8 cellular contexts compared by ENCODE assay signal in genomic region chr11:108697872-108698473, GRCh38. TPM values are rescaled to one million over a fixed set of nuclear protein-coding genes. Genes with fewer than 3 reads are reported as not detected.
DNase-seq lines count a peak whose midpoint lies in the region; ATAC-seq and TF ChIP-seq lines count a peak whose summit lies in the region.

No MANE protein-coding gene starts in this region.

- TF ChIP-seq POLR2A in transverse colon (IDR thresholded peaks at IDR 0.05) = no peak

- peak; percentile 99 for TF ChIP-seq CTCF in epithelial cell of esophagus (IDR thresholded peaks at IDR 0.05; ENCODE audit: insufficient read depth, low read depth, low read length, missing control alignments)
- peak; percentile 68 to 81 (median 76) for TF ChIP-seq CTCF in transverse colon (IDR thresholded peaks at IDR 0.05)

- no peak for TF ChIP-seq EP300 in transverse colon (IDR thresholded peaks at IDR 0.05; ENCODE audit: low read depth)

- peaks cover 20% of the 10 kb centered on the region for H3K36me3 Mint-ChIP-seq in CD4-positive, CD25-positive, alpha-beta regulatory T cell

- H3K4me3 Mint-ChIP-seq in CD4-positive, CD25-positive, alpha-beta regulatory T cell = no peak overlapping the region

- intact Hi-C loops in transverse colon (cut with DNase I; ENCODE audit: low total_unique reads) = no loop called here

- no peaks in the 10 kb centered on the region for H3K9me3 Mint-ChIP-seq in CD4-positive, CD25-positive, alpha-beta regulatory T cell

- H3K9me3 ChIP-seq in CD4-positive, CD25-positive, alpha-beta regulatory T cell (ENCODE audit: control insufficient read depth in 2 of 2, low read length in 2 of 2) = no peaks in the 10 kb centered on the region
- no peaks in the 10 kb centered on the region for H3K9me3 ChIP-seq in transverse colon

- H3K4me1 ChIP-seq in CD4-positive, CD25-positive, alpha-beta regulatory T cell (ENCODE audit: control insufficient read depth, insufficient read depth, low read length, poor library complexity, severe bottlenecking) = no peaks in the 10 kb centered on the region
- H3K4me1 ChIP-seq in transverse colon = no peaks in the 10 kb centered on the region

- DNase-seq in CD4-positive, CD25-positive, alpha-beta regulatory T cell = peak in 2 of 3 donors; percentile 37 to 77
- DNase-seq in NCI-H2081 (lab: John Stamatoyannopoulos, UW) (peak; percentile 53 to 71), UCSD-AML1 (lab: John Stamatoyannopoulos, UW; ENCODE audit: unreplicated experiment) (peak; percentile 37), epithelial cell of esophagus (ENCODE audit: low read depth) (peak; percentile 86), midbrain (lab: John Stamatoyannopoulos, UW) (peak; percentile 72), transverse colon (peak; percentile 29)

- no peak overlapping the region for H3K4me3 ChIP-seq in CD4-positive, CD25-positive, alpha-beta regulatory T cell (ENCODE audit: low read depth, low read length)
- no peak overlapping the region for H3K4me3 ChIP-seq in epithelial cell of esophagus (ENCODE audit: low read length)
- H3K4me3 ChIP-seq in transverse colon = no peak overlapping the region

- in situ Hi-C loops in transverse colon (cut with MboI; ENCODE audit: low pct_ligation_motif_present in 1 of 4, low pct_unique_long_range_greater_than_20kb in 1 of 4, low sequenced_read_pairs in 3 of 4) = loop anchor here in 1 of 4 donors (25.0 kb wide), 1 partner anchor 989 kb away; no protein-coding TSS in a partner anchor

- no peaks in the 10 kb centered on the region for H3K27me3 ChIP-seq in CD4-positive, CD25-positive, alpha-beta regulatory T cell (ENCODE audit: control insufficient read depth, insufficient read depth, low read length)
- no peaks in the 10 kb centered on the region for H3K27me3 ChIP-seq in transverse colon

- ATAC-seq in CD4-positive, CD25-positive, alpha-beta regulatory T cell (ENCODE audit: low read depth in 2 of 2) = peak in 1 of 2 donors; percentile 69
- peak; percentile 74 for ATAC-seq in GM18861 (IDR thresholded peaks at IDR 0.05; ENCODE audit: unreplicated experiment)
- peak; percentile 64 for ATAC-seq in HG03039 (IDR thresholded peaks at IDR 0.05; ENCODE audit: unreplicated experiment)

- H3K27ac Mint-ChIP-seq in CD4-positive, CD25-positive, alpha-beta regulatory T cell = peak overlapping the region in 1 of 3 donors; percentile 82

- no peaks in the 10 kb centered on the region for H3K27me3 Mint-ChIP-seq in CD4-positive, CD25-positive, alpha-beta regulatory T cell

- H3K4me1 Mint-ChIP-seq in CD4-positive, CD25-positive, alpha-beta regulatory T cell = peaks cover 0 to 15% (median 3%) of the 10 kb centered on the region in 4 donors

- 56 to 79% methylated on average over 1 to 3 of the region's 3 CpGs for WGBS in transverse colon (ENCODE audit: low coverage in 1 of 2), 2 donors

- H3K27ac ChIP-seq in CD4-positive, CD25-positive, alpha-beta regulatory T cell (ENCODE audit: insufficient read depth, low read length, poor library complexity, severe bottlenecking) = no peak overlapping the region
- H3K27ac ChIP-seq in transverse colon = no peak overlapping the region

- peaks cover 21% of the 10 kb centered on the region for H3K36me3 ChIP-seq in CD4-positive, CD25-positive, alpha-beta regulatory T cell (ENCODE audit: control insufficient read depth, insufficient read depth, low read length)
- H3K36me3 ChIP-seq in transverse colon = peaks cover 0 to 13% (median 1%) of the 10 kb centered on the region in 4 donors

RNA-seq across cellular contexts. Expression of gene DDX10, which starts 33.1 kb away (rescaled TPM):
- 23.3 TPM for total RNA-seq in CD4-positive, CD25-positive, alpha-beta regulatory T cell
- polyA plus RNA-seq in CD4-positive, CD25-positive, alpha-beta regulatory T cell = 10 to 100 TPM; 10.5 to 15.1 (median 13.7) TPM
- total RNA-seq in transverse colon = 10 to 100 TPM in 2 of 4 donors, 1 to 10 TPM in 2; 7.6 to 38.2 (median 12.6) TPM

Comparison
In these comparisons a context has a peak if more than half of its experiments do, and no peak if none do; other contexts are left out.
1. DNase-seq: peak in every context shown above with its lines; median percentile 86 in epithelial cell of esophagus; 72 in midbrain; 62 in NCI-H2081; 57 in CD4-positive, CD25-positive, alpha-beta regulatory T cell; 37 in UCSD-AML1; 29 in transverse colon.